1 cellular context compared by ENCODE assay signal in the genomic region with DNA sequence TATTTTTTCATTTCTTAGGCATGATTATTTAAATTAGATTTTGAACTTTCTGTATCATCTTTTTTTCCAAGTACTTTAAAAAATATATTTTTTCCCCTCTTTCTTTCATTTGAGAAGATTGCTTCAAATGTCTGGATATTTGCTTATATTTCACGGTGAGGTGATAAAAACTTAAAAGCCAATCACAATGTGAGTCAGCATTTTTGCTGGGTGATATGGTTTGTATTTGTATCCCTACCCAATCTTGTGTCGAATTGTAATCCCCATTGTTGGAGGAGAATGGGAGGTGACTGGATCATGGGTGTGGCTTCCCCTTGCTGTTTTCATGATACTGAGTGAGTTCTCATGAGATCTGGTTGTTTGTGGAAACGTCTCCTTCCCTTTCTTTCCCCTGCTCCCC.
TF ChIP-seq lines count a peak whose summit lies in the region.

No MANE protein-coding gene starts in this region.

TF ChIP-seq in GM23338, 12 proteins besides CTCF, POLR2A, EP300 and RAD21 (continued from another document):
- TF ChIP-seq, protein P1, sequence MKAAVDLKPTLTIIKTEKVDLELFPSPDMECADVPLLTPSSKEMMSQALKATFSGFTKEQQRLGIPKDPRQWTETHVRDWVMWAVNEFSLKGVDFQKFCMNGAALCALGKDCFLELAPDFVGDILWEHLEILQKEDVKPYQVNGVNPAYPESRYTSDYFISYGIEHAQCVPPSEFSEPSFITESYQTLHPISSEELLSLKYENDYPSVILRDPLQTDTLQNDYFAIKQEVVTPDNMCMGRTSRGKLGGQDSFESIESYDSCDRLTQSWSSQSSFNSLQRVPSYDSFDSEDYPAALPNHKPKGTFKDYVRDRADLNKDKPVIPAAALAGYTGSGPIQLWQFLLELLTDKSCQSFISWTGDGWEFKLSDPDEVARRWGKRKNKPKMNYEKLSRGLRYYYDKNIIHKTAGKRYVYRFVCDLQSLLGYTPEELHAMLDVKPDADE (IDR thresholded peaks at IDR 0.05), result no peak
TF ChIP-seq in GM23338: peak in this region for 0.
